ENCODE assay signal across 1 cellular context in genomic region chr7:129438281-129438838, GRCh38.
TF ChIP-seq lines count a peak whose summit lies in the region.

No MANE protein-coding gene starts in this region.

TF ChIP-seq in K562, 482 proteins besides CTCF, POLR2A, EP300 and RAD21 (continued from another document):
- peak in 1 of 3 experiments; percentile 76; a peak in 2 of 6 replicates for TF ChIP-seq ZBTB11 (CRISPR knock-in tag; IDR thresholded peaks at IDR 0.05)
- TF ChIP-seq ZKSCAN3 (CRISPR knock-in tag; IDR thresholded peaks at IDR 0.05), result no peak
- TF ChIP-seq TAF7 (tag; IDR thresholded peaks at IDR 0.05), result peak; percentile 29; the same call in 1 of the 2 replicates
- no peak; the same call in 1 of the 2 replicates for TF ChIP-seq GABPA (tag; conservative IDR thresholded peaks at IDR 0.05; ENCODE audit: low read depth)
- TF ChIP-seq ZNF274 (IDR thresholded peaks at IDR 0.05; ENCODE audit: borderline replicate concordance, low read depth, low read length), result peak; percentile 69; the same call in 1 of the 2 replicates
- TF ChIP-seq KDM5B (IDR thresholded peaks at IDR 0.05; ENCODE audit: insufficient replicate concordance, low read depth, low read length), result no peak
- no peak for TF ChIP-seq SIRT6 (IDR thresholded peaks at IDR 0.05; ENCODE audit: low read depth, low read length)
- TF ChIP-seq BRF2 (IDR thresholded peaks at IDR 0.05; ENCODE audit: borderline replicate concordance, insufficient read depth, insufficient read length), result no peak
- no peak for TF ChIP-seq MIER1 (IDR thresholded peaks at IDR 0.05; ENCODE audit: low read depth)
- peak; percentile 25; the same call in 1 of the 2 replicates for TF ChIP-seq GABPB1 (CRISPR knock-in tag; IDR thresholded peaks at IDR 0.05)
- no peak for TF ChIP-seq SNIP1 (IDR thresholded peaks at IDR 0.05; ENCODE audit: low read depth)
- peak; percentile 39; the same call in 1 of the 2 replicates for TF ChIP-seq BCOR (IDR thresholded peaks at IDR 0.05)
- no peak for TF ChIP-seq BMI1 (IDR thresholded peaks at IDR 0.05; ENCODE audit: low read length)
- TF ChIP-seq ETS2 (tag; IDR thresholded peaks at IDR 0.05; ENCODE audit: borderline replicate concordance, poor library complexity, severe bottlenecking), result no peak
- no peak; the same call in 1 of the 2 replicates for TF ChIP-seq TGIF2 (CRISPR knock-in tag; IDR thresholded peaks at IDR 0.05)
- peak; percentile 83 for TF ChIP-seq KAT7 (CRISPR knock-in tag; IDR thresholded peaks at IDR 0.05; ENCODE audit: borderline replicate concordance)
- TF ChIP-seq NFRKB (IDR thresholded peaks at IDR 0.05; ENCODE audit: low read depth), result peak; percentile 79
- no peak for TF ChIP-seq TAL1 (IDR thresholded peaks at IDR 0.05)
- no peak for TF ChIP-seq MYC (IDR thresholded peaks at IDR 0.05; ENCODE audit: low read depth, low read length)
- no peak for TF ChIP-seq MYC (CRISPR knock-in tag; IDR thresholded peaks at IDR 0.05; ENCODE audit: borderline replicate concordance, low read depth)
- TF ChIP-seq GATA2 (CRISPR knock-in tag; IDR thresholded peaks at IDR 0.05), result no peak
- TF ChIP-seq NCOR1 (IDR thresholded peaks at IDR 0.05), result no peak
- TF ChIP-seq SPI1 (IDR thresholded peaks at IDR 0.05; ENCODE audit: borderline replicate concordance, low read depth, low read length), result no peak
- TF ChIP-seq ZNF41 (CRISPR knock-in tag; conservative IDR thresholded peaks at IDR 0.05), result no peak; the same call in 1 of the 2 replicates
- no peak for TF ChIP-seq EWSR1 (IDR thresholded peaks at IDR 0.05; ENCODE audit: borderline replicate concordance, low read depth, partially characterized antibody)
- 0 out of 2 replicates have a peak, but pooled peaks have one; percentile 39 for TF ChIP-seq E2F1 (CRISPR knock-in tag; IDR thresholded peaks at IDR 0.05)
- 0 out of 2 replicates have a peak, but pooled peaks have one; percentile 27 for TF ChIP-seq ZNF551 (CRISPR knock-in tag; IDR thresholded peaks at IDR 0.05)
- TF ChIP-seq ZSCAN32 (CRISPR knock-in tag; IDR thresholded peaks at IDR 0.05), result no peak
- no peak for TF ChIP-seq ATF4 (CRISPR knock-in tag; IDR thresholded peaks at IDR 0.05)
- TF ChIP-seq TFE3 (CRISPR knock-in tag; IDR thresholded peaks at IDR 0.05), result no peak
- TF ChIP-seq GATAD2A (IDR thresholded peaks at IDR 0.05), result no peak
- TF ChIP-seq DEAF1 (CRISPR knock-in tag; IDR thresholded peaks at IDR 0.05), result no peak
- TF ChIP-seq HNRNPUL1 (IDR thresholded peaks at IDR 0.05; ENCODE audit: low read length), result peak; percentile 66; the same call in 1 of the 2 replicates
- no peak for TF ChIP-seq ZNF707 (CRISPR knock-in tag; conservative IDR thresholded peaks at IDR 0.05)
- TF ChIP-seq ZSCAN29 (IDR thresholded peaks at IDR 0.05), result peak; percentile 27; the same call in 1 of the 2 replicates
- TF ChIP-seq TSC22D4 (tag; IDR thresholded peaks at IDR 0.05), result no peak
- 0 out of 2 replicates have a peak, but pooled peaks have one; percentile 23 for TF ChIP-seq PATZ1 (CRISPR knock-in tag; IDR thresholded peaks at IDR 0.05; ENCODE audit: borderline replicate concordance)
- no peak for TF ChIP-seq THRAP3 (IDR thresholded peaks at IDR 0.05; ENCODE audit: borderline replicate concordance)
- TF ChIP-seq ZFX (CRISPR knock-in tag; IDR thresholded peaks at IDR 0.05), result peak; percentile 74
- no peak for TF ChIP-seq MYBL2 (IDR thresholded peaks at IDR 0.05; ENCODE audit: low read depth)
- no peak for TF ChIP-seq MYBL2 (CRISPR knock-in tag; IDR thresholded peaks at IDR 0.05; ENCODE audit: borderline replicate concordance)
- no peak for TF ChIP-seq GTF3C2 (IDR thresholded peaks at IDR 0.05; ENCODE audit: borderline replicate concordance, extremely low read depth, insufficient read length)
- TF ChIP-seq CCNT2 (IDR thresholded peaks at IDR 0.05; ENCODE audit: borderline replicate concordance, extremely low read depth, insufficient read length, low read depth, low read length), result no peak
- peak; percentile 67 for TF ChIP-seq RBM25 (IDR thresholded peaks at IDR 0.05; ENCODE audit: low read depth, low read length, severe bottlenecking)
- no peak for TF ChIP-seq ZNF384 (IDR thresholded peaks at IDR 0.05; ENCODE audit: low read depth, low read length)
- TF ChIP-seq PTTG1 (tag; IDR thresholded peaks at IDR 0.05; ENCODE audit: low read depth), result 0 out of 2 replicates have a peak, but pooled peaks have one; percentile 52
- no peak for TF ChIP-seq IFI16 (CRISPR knock-in tag; IDR thresholded peaks at IDR 0.05)
- TF ChIP-seq TOE1 (IDR thresholded peaks at IDR 0.05; ENCODE audit: borderline replicate concordance), result no peak
- TF ChIP-seq TOE1 (CRISPR knock-in tag; IDR thresholded peaks at IDR 0.05; ENCODE audit: borderline replicate concordance, low read depth), result no peak
- no peak for TF ChIP-seq HMGXB4 (CRISPR knock-in tag; IDR thresholded peaks at IDR 0.05)
- TF ChIP-seq NEUROD1 (IDR thresholded peaks at IDR 0.05; ENCODE audit: borderline replicate concordance, low read depth, low read length, partially characterized antibody), result no peak
